In the genomic region with DNA sequence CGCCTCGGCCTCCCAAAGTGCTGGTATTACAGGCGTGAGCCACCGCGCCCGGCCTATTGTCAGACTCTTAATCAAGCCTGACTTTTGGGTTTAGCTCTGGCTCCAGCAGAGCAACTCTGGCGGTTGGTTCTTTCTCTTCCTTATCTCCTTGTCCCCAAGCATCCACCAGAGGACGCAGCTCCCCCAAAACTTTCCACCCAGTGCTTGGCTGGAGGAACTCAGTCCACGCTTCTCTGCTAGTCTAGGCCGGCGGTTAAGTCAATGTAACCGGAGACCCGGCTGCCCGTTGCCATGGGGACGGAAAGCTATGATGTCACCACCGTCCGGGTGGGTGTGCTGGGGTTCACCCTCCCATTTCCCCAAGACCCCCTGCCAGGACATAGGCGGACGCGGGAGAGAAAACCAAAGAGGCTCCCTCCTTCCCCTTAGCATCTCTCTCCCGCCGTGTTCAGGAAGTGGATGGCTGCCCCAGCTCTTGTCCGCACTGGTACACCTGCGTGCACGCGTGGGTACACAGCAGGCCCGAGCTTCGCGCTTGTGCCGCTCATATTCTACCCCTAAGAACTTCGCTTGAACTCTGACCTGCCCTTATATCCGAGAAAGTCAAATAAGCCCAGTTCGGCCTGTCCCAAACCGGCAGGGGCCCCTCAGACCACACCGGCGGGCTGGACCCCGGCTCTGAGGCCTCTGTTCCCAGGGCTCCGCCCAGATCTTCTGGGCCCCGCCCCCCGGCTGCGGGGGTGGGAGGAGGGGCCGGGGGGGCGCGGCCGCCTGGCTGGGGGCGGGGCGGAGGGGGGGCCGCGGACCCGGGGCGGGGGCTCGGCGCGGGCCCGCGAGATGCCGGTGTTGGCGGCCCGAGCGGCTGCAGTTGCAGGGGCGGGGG, we compare ENCODE assay signal across 8 cellular contexts. TPM values are rescaled to one million over a fixed set of nuclear protein-coding genes. Genes with fewer than 3 reads are reported as not detected.
DNase-seq lines count a peak whose midpoint lies in the region; ATAC-seq, FAIRE-seq and TF ChIP-seq lines count a peak whose summit lies in the region.

Gene RND2 (plus strand): TSS at position 825 of the 883 bp plus-strand sequence. CDS start 117 bp downstream, outside the sequence.

- ATAC-seq in HG02798 (IDR thresholded peaks at IDR 0.05; ENCODE audit: poor library complexity, unreplicated experiment) (peak; percentile 41), HG03108 (IDR thresholded peaks at IDR 0.05; ENCODE audit: unreplicated experiment) (no peak)
- peak; percentile 68 for ATAC-seq in activated CD4-positive, alpha-beta T cell treated with anti-CD3 and anti-CD28 coated beads for 36 hours

- peaks cover 10% of the 10 kb centered on the region for H3K4me1 ChIP-seq in keratinocyte (ENCODE audit: control insufficient read depth, extremely low read depth, insufficient read depth, low read length)

- dilution Hi-C loops in keratinocyte (cut with MboI; ENCODE audit: extremely low pct_ligation_motif_present, low sequenced_read_pairs), result no loop called here

- H4K20me1 ChIP-seq in keratinocyte (ENCODE audit: control insufficient read depth, extremely low read depth, insufficient read depth, low read length), result no peaks in the 10 kb centered on the region

- peak within 1 kb of the TSS; percentile 71 for H3K27ac Mint-ChIP-seq in activated CD4-positive, alpha-beta T cell treated with anti-CD3 and anti-CD28 coated beads for 36 hours
- H3K27ac Mint-ChIP-seq in chondrocyte (ENCODE audit: unreplicated experiment), result peak within 1 kb of the TSS; percentile 90

- intact Hi-C loops in activated CD4-positive, alpha-beta T cell treated with anti-CD3 and anti-CD28 coated beads for 36 hours (cut with DNase I, micrococcal nuclease), result loop anchor here in 1 of 2 experiments (1.0 to 5.0 kb wide), 6 partner anchors 146 to 458 kb away; partner anchors contain the start of genes DHX8, PLEKHH3 and TMEM106A

- no peaks in the 10 kb centered on the region for H3K27me3 Mint-ChIP-seq in activated CD4-positive, alpha-beta T cell treated with anti-CD3 and anti-CD28 coated beads for 36 hours
- H3K27me3 Mint-ChIP-seq in chondrocyte (ENCODE audit: low read depth), result no peaks in the 10 kb centered on the region

- H3K27ac ChIP-seq in keratinocyte (ENCODE audit: control insufficient read depth, insufficient read depth, low read length), result no peak within 1 kb of the TSS

- peaks cover 17% of the 10 kb centered on the region for H3K27me3 ChIP-seq in keratinocyte (ENCODE audit: control insufficient read depth, extremely low read depth, insufficient read depth, low read length)

- no peaks in the 10 kb centered on the region for H3K9me3 Mint-ChIP-seq in activated CD4-positive, alpha-beta T cell treated with anti-CD3 and anti-CD28 coated beads for 36 hours (ENCODE audit: low read depth)
- no peaks in the 10 kb centered on the region for H3K9me3 Mint-ChIP-seq in chondrocyte (ENCODE audit: low read depth)

- peak within 1 kb of the TSS; percentile 42 to 87 (median 70) for H3K4me3 ChIP-seq in keratinocyte (ENCODE audit: control insufficient read depth in 2 of 3, extremely low read depth in 1 of 3, insufficient read depth in 2 of 3, low read depth in 1 of 3, low read length in 3 of 3)

- POLR2A ChIA-PET in activated CD4-positive, alpha-beta T cell treated with anti-CD3 and anti-CD28 coated beads for 36 hours (lab: Charles Lee), result interaction anchor here (0.5 to 1.6 kb wide), 8 partner anchors 14 to 343 kb away, joined by 3 to 9 read pairs (median 5); partner anchors contain the start of genes BECN1, IFI35 and RPL27

- peaks cover 0 to 2% of the 10 kb centered on the region in 2 experiments for H3K36me3 ChIP-seq in keratinocyte (ENCODE audit: control insufficient read depth in 2 of 2, extremely low read depth in 1 of 2, insufficient read depth in 2 of 2, low read length in 2 of 2)

- peak; percentile 81 for DNase-seq in COLO829 (ENCODE audit: low spot score)
- peak; percentile 89 for DNase-seq in NCI-H460 (ENCODE audit: extremely low read depth, low read depth)
- peak; percentile 89 for DNase-seq in activated CD4-positive, alpha-beta T cell treated with anti-CD3 and anti-CD28 coated beads for 36 hours
- DNase-seq in chondrocyte (ENCODE audit: low spot score), result peak; percentile 95
- DNase-seq in keratinocyte (ENCODE audit: low read depth, low spot score), result peak; percentile 63
- peak; percentile 53 to 75 for DNase-seq in stimulated activated CD4-positive, alpha-beta T cell treated with anti-CD3 and anti-CD28 coated beads, Interleukin-12 subunit alpha, Interleukin-12 subunit beta, amount 100 ng/mL, for 24 hours (ENCODE audit: low read depth in 2 of 2)

- peaks cover 26% of the 10 kb centered on the region for H3K4me1 Mint-ChIP-seq in activated CD4-positive, alpha-beta T cell treated with anti-CD3 and anti-CD28 coated beads for 36 hours
- H3K4me1 Mint-ChIP-seq in chondrocyte (ENCODE audit: low read depth), result peaks cover 22% of the 10 kb centered on the region

- FAIRE-seq in keratinocyte (lab: Jason Lieb, UNC), result peak; percentile 85

- peaks cover 12% of the 10 kb centered on the region for H3K79me2 ChIP-seq in keratinocyte (ENCODE audit: control insufficient read depth, insufficient read depth, low read length)

- peak within 1 kb of the TSS; percentile 82 for H2AFZ ChIP-seq in keratinocyte (ENCODE audit: control insufficient read depth, low read length)

- H3K4me3 Mint-ChIP-seq in activated CD4-positive, alpha-beta T cell treated with anti-CD3 and anti-CD28 coated beads for 36 hours, result peak within 1 kb of the TSS; percentile 78
- H3K4me3 Mint-ChIP-seq in chondrocyte (ENCODE audit: unreplicated experiment), result peak within 1 kb of the TSS; percentile 93

- peak; percentile 86 for TF ChIP-seq CTCF in chondrocyte (IDR thresholded peaks at IDR 0.05)
- TF ChIP-seq CTCF in keratinocyte (optimal IDR thresholded peaks at IDR 0.05 in 1 of 3, IDR thresholded peaks at IDR 0.05 in 1 of 3, conservative IDR thresholded peaks at IDR 0.05 in 1 of 3; ENCODE audit: extremely low read depth in 1 of 3, insufficient read depth in 2 of 3, low read length in 3 of 3), result peak; percentile 74 to 83 (median 78)

- CTCF ChIA-PET in activated CD4-positive, alpha-beta T cell treated with anti-CD3 and anti-CD28 coated beads for 36 hours (lab: Charles Lee), result interaction anchor here (0.6 to 1.7 kb wide), 15 partner anchors 16 to 919 kb away, joined by 3 to 14 read pairs (median 3); partner anchors contain the start of gene RPL27

- peak within 1 kb of the TSS; percentile 99 for H3K4me2 ChIP-seq in keratinocyte (ENCODE audit: control insufficient read depth, extremely low read depth, insufficient read depth, low read depth, low read length)

- H3K9ac ChIP-seq in keratinocyte (ENCODE audit: control insufficient read depth, extremely low read depth, insufficient read depth, low read length), result peak within 1 kb of the TSS; percentile 73

- H3K9me3 ChIP-seq in keratinocyte (ENCODE audit: control insufficient read depth, low read depth, low read length), result no peaks in the 10 kb centered on the region

- H3K9me1 ChIP-seq in keratinocyte (ENCODE audit: control insufficient read depth, extremely low read depth, insufficient read depth, low read length), result no peaks in the 10 kb centered on the region

- H3K36me3 Mint-ChIP-seq in activated CD4-positive, alpha-beta T cell treated with anti-CD3 and anti-CD28 coated beads for 36 hours (ENCODE audit: low read depth), result no peaks in the 10 kb centered on the region
- H3K36me3 Mint-ChIP-seq in chondrocyte (ENCODE audit: low read depth), result peaks cover 2% of the 10 kb centered on the region

RNA-seq across cellular contexts. Expression of gene RND2, which starts in this region (rescaled TPM):
- not detected in 2 replicates for total RNA-seq in NCI-H460 (2014; rRNA removed; shearing (Covaris generic))
- not detected in 2 replicates for polyA plus RNA-seq in NCI-H460 (2014; cell fraction: nucleus; rRNA removed)
- under 1 TPM; 0.05 to 0.16 TPM for total RNA-seq in activated CD4-positive, alpha-beta T cell treated with anti-CD3 and anti-CD28 coated beads for 36 hours
- total RNA-seq in chondrocyte, result 0.73 to 1.5 TPM (median 1.1 TPM) in 3 replicates
- 0.12 to 0.20 TPM (median 0.15 TPM) in 3 replicates for polyA plus RNA-seq in keratinocyte
- 0.06 TPM for polyA plus RNA-seq in keratinocyte (2011; ENCODE audit: low read depth)
- polyA plus RNA-seq in keratinocyte (2011; cell fraction: cytosol; rRNA removed), result 0.10 and 0.11 TPM in 2 replicates
- polyA plus RNA-seq in keratinocyte (2011; cell fraction: nucleus; rRNA removed), result 0.08 and 0.09 TPM in 2 replicates
- polyA plus RNA-seq in keratinocyte (2012; ENCODE audit: low replicate concordance), result 0.24 and 0.32 TPM in 2 replicates
- 0.33 TPM in 2 of 3 replicates, not detected in the other for polyA minus RNA-seq in keratinocyte
- polyA minus RNA-seq in keratinocyte (2011; cell fraction: cytosol; rRNA and poly(A)+ RNA removed), result not detected
- not detected in 2 replicates for polyA minus RNA-seq in keratinocyte (2011; cell fraction: nucleus; rRNA and poly(A)+ RNA removed)

Comparison
In these comparisons a context has a peak if more than half of its experiments do, and no peak if none do; other contexts are left out.
1. Peak in DNase-seq in NCI-H460; RNA of the gene not detected or under 1 TPM.
2. Peak in DNase-seq and ATAC-seq in activated CD4-positive, alpha-beta T cell treated with anti-CD3 and anti-CD28 coated beads for 36 hours; RNA of the gene not detected or under 1 TPM.
3. Peak in DNase-seq, H3K4me3 ChIP-seq, H3K9ac ChIP-seq and H3K4me2 ChIP-seq in keratinocyte; RNA of the gene not detected or under 1 TPM.